ENCODE assay signal across 27 cellular contexts in the genomic region with DNA sequence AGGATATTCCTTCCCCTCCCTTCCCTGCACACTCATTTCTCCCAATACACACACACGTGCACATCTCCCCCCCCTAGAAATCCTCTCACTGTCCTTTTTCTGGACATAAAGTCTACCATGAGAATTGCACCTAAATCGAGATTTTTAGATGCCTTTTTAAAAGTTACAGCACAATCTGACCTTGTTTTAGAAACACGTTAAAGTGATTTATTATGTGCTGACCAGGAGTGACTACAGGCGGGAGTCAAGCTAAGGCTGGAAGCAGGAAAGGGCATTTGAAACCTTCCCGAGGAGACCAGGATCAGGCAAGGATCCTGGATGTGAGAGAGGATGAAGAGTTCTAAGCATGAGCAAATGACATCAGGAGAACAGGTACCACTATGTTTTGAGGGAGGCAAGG.
"Had no signal": no experiment of that assay in that cellular context is flagged by ENCODE, and none has a peak within 500 bp of the region (broad histone marks: within the 10 kb centered on the region; RNA-seq: fewer than 3 reads in every experiment).

No MANE protein-coding gene starts in this region.

- H3K27ac ChIP-seq: coronary artery, esophagus squamous epithelium, lower lobe of right lung, neural progenitor cell, right lobe of liver, thoracic aorta, tibial nerve, upper lobe of right lung, uterus had no signal

- H3K4me1 ChIP-seq: esophagus squamous epithelium, lower lobe of right lung, right lobe of liver, tibial nerve, upper lobe of right lung, uterus had no signal

- H3K4me3 ChIP-seq: coronary artery, esophagus squamous epithelium, lower lobe of right lung, neural progenitor cell, right lobe of liver, thoracic aorta, tibial nerve, upper lobe of right lung, uterus had no signal

- H3K9me3 ChIP-seq: esophagus squamous epithelium, lower lobe of right lung, right lobe of liver, thoracic aorta, upper lobe of right lung, uterus had no signal

- H3K36me3 ChIP-seq: esophagus squamous epithelium, lower lobe of right lung, neural progenitor cell, right lobe of liver, thoracic aorta, tibial nerve, upper lobe of right lung, uterus had no signal

- ATAC-seq: left colon; left ventricle myocardium superior; lower lobe of right lung; natural killer cell treated with Interleukin-12 subunit alpha and Interleukin-12 subunit beta and Interleukin-15 and Interleukin-18, amount 100 ng/mL, for 72 hours; right lobe of liver; stimulated activated naive B cell treated with anti-CD40 and anti-IgM and Interleukin-4, amounts not matched to agents 10 μg/mL and 1 μg/mL and 100 μg/mL, for 72 hours; upper lobe of right lung had no signal

- DNase-seq: dermis blood vessel endothelial cell; effector memory CD4-positive, alpha-beta T cell; erythroblast; esophagus squamous epithelium; hypothalamus; immature natural killer cell; islet precursor cell; kidney glomerular epithelial cell; left colon; left ventricle myocardium superior; lower lobe of right lung; naive B cell; posterior cingulate gyrus; retina; right lobe of liver; small intestine; stimulated activated CD4-positive, alpha-beta T cell treated with anti-CD3 and anti-CD28 coated beads, Interleukin-15, amount 100 ng/mL, for 24 hours; stimulated activated CD4-positive, alpha-beta T cell treated with anti-CD3 and anti-CD28 coated beads, Interleukin-2, amount 100 ng/mL, for 48 hours; stimulated activated naive B cell treated with anti-CD40 and anti-IgM and Interleukin-4, amounts not matched to agents 10 μg/mL and 1 μg/mL and 100 μg/mL, for 72 hours; upper lobe of right lung; uterus had no signal

- H3K4me1 Mint-ChIP-seq: immature natural killer cell; naive B cell; stimulated activated naive B cell treated with anti-CD40 and anti-IgM and Interleukin-4, amounts not matched to agents 10 μg/mL and 1 μg/mL and 100 μg/mL, for 72 hours had no signal

- H3K27me3 ChIP-seq: esophagus squamous epithelium, neural progenitor cell, right lobe of liver, tibial nerve, upper lobe of right lung, uterus had no signal

- H3K4me3 Mint-ChIP-seq: immature natural killer cell; naive B cell; natural killer cell treated with Interleukin-12 subunit alpha and Interleukin-12 subunit beta and Interleukin-15 and Interleukin-18, amount 100 ng/mL, for 72 hours; neural progenitor cell; stimulated activated naive B cell treated with anti-CD40 and anti-IgM and Interleukin-4, amounts not matched to agents 10 μg/mL and 1 μg/mL and 100 μg/mL, for 72 hours; stimulated activated naive CD8-positive, alpha-beta T cell treated with anti-CD3 and anti-CD28 coated beads, Interleukin-15, Interleukin-2, amounts not matched to agents 100 ng/mL and 50 ng/mL, for 24 hours had no signal

- H3K9ac ChIP-seq: neural progenitor cell had no signal

- H3K9me3 Mint-ChIP-seq: naive B cell; neural progenitor cell; stimulated activated naive B cell treated with anti-CD40 and anti-IgM and Interleukin-4, amounts not matched to agents 10 μg/mL and 1 μg/mL and 100 μg/mL, for 72 hours; stimulated activated naive CD8-positive, alpha-beta T cell treated with anti-CD3 and anti-CD28 coated beads, Interleukin-15, Interleukin-2, amounts not matched to agents 100 ng/mL and 50 ng/mL, for 24 hours had no signal

- H3K27ac Mint-ChIP-seq: immature natural killer cell; naive B cell; natural killer cell treated with Interleukin-12 subunit alpha and Interleukin-12 subunit beta and Interleukin-15 and Interleukin-18, amount 100 ng/mL, for 72 hours; neural progenitor cell; stimulated activated naive B cell treated with anti-CD40 and anti-IgM and Interleukin-4, amounts not matched to agents 10 μg/mL and 1 μg/mL and 100 μg/mL, for 72 hours; stimulated activated naive CD8-positive, alpha-beta T cell treated with anti-CD3 and anti-CD28 coated beads, Interleukin-15, Interleukin-2, amounts not matched to agents 100 ng/mL and 50 ng/mL, for 24 hours had no signal

- H3K36me3 Mint-ChIP-seq: naive B cell; natural killer cell treated with Interleukin-12 subunit alpha and Interleukin-12 subunit beta and Interleukin-15 and Interleukin-18, amount 100 ng/mL, for 72 hours; neural progenitor cell had no signal

- H3K27me3 Mint-ChIP-seq: natural killer cell treated with Interleukin-12 subunit alpha and Interleukin-12 subunit beta and Interleukin-15 and Interleukin-18, amount 100 ng/mL, for 72 hours; stimulated activated naive B cell treated with anti-CD40 and anti-IgM and Interleukin-4, amounts not matched to agents 10 μg/mL and 1 μg/mL and 100 μg/mL, for 72 hours; stimulated activated naive CD8-positive, alpha-beta T cell treated with anti-CD3 and anti-CD28 coated beads, Interleukin-15, Interleukin-2, amounts not matched to agents 100 ng/mL and 50 ng/mL, for 24 hours had no signal
